ENCODE assay signal across 22 cellular contexts in genomic region chr7:111750878-111751277, GRCh38.
"Had no signal": no experiment of that assay in that cellular context is flagged by ENCODE, and none has a peak within 500 bp of the region (broad histone marks: within the 10 kb centered on the region; RNA-seq: fewer than 3 reads in every experiment).

No MANE protein-coding gene starts in this region.

- H3K4me3 ChIP-seq: ascending aorta, cardiac muscle cell had no signal

- H3K36me3 ChIP-seq: ascending aorta, cardiac muscle cell had no signal

- DNase-seq: activated CD4-positive, alpha-beta T cell treated with anti-CD3 and anti-CD28 coated beads, Interleukin-2, amount 10 ng/mL, durations not matched to agents 24 days and 14 days; activated CD4-positive, alpha-beta T cell treated with anti-CD3 and anti-CD28 coated beads, Interleukin-2, amount 50 U/mL, for 4 hours; activated CD8-positive, alpha-beta T cell treated with anti-CD3 and anti-CD28 coated beads, Interleukin-2, amount 10 ng/mL, durations not matched to agents 7 days and 5 days; activated gamma-delta T cell; activated naive CD4-positive, alpha-beta T cell treated with Interleukin-2 at 50 U/mL for 16 hours; activated naive CD8-positive, alpha-beta T cell treated with anti-CD3 and anti-CD28 coated beads, Interleukin-2, amount 10 ng/mL, durations not matched to agents 7 days and 5 days; activated T-cell treated with anti-CD3 and anti-CD28 coated beads, Interleukin-2, amount 50 U/mL, for 24 hours; amygdala; NCI-H1105 treated with DMSO at 0.1 percent for 48 hours; NCI-H1436; NCI-H1694; NCI-H1930; NCI-H2171 treated with DMSO at 0.1 percent for 48 hours; NCI-H446; NCI-H510A treated with DMSO at 0.1 percent for 48 hours; OCI-M1; RPMI8226; T1000 had no signal

- ATAC-seq: activated CD8-positive, alpha-beta T cell treated with anti-CD3 and anti-CD28 coated beads, Interleukin-2, amount 10 ng/mL, durations not matched to agents 7 days and 5 days; Panc1 had no signal

- H3K27me3 ChIP-seq: ascending aorta, cardiac muscle cell had no signal

- H3K27ac ChIP-seq: ascending aorta, cardiac muscle cell, KMS-11 had no signal

- H3K9me3 ChIP-seq: ascending aorta had no signal

- H3K4me2 ChIP-seq: KMS-11 had no signal
